ENCODE assay signal across 17 cellular contexts in the genomic region with DNA sequence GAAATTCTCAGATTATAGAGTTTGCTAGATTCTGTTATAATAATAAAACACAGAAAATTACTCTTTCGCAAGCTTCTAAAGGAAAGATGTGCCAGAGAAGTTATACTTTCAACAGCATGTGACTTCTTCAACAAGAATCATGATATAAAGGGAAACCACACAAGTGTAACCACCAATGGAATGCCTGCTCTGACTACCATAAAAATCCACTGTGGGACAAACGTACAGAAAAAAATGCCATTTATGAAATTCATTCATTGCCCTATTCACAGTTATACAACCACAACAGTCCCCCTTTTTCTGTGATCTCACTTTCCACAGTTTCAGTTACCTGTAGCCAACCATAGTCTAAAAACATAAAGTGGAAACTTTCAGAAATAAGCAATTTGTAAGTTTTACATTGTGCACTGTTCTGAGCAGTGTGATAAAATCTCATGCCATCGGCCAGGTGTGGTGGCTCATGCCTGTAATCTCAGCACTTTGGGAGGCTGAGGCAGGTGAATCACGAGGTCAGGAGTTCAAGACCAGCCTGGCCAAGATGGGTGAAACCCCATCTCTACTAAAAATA. TPM values are rescaled to one million over a fixed set of nuclear protein-coding genes. Genes with fewer than 3 reads are reported as not detected.
"Had no signal": no experiment of that assay in that cellular context is flagged by ENCODE, and none has a peak within 500 bp of the region (broad histone marks: within the 10 kb centered on the region; RNA-seq: fewer than 3 reads in every experiment).

No MANE protein-coding gene starts in this region.

- H2AFZ ChIP-seq: hepatocyte had no signal

- H3K27ac Mint-ChIP-seq: activated B cell treated with CpG ODN at 0.5 μM for 24 hours; nephron progenitor cell; T-helper 1 cell treated with Interleukin-12 subunit alpha and Interleukin-12 subunit beta and Interleukin-4 antibody, amounts not matched to agents 30 μg/mL and 1 μg/mL, for 36 hours had no signal

- H3K9me3 ChIP-seq: adrenal gland, ovary, thyroid gland, uterus had no signal

- H3K79me2 ChIP-seq: hepatocyte had no signal

- H3K4me3 Mint-ChIP-seq: activated B cell treated with CpG ODN at 0.5 μM for 24 hours; nephron progenitor cell; T-helper 1 cell treated with Interleukin-12 subunit alpha and Interleukin-12 subunit beta and Interleukin-4 antibody, amounts not matched to agents 30 μg/mL and 1 μg/mL, for 36 hours had no signal

- H3K9me3 Mint-ChIP-seq: activated B cell treated with CpG ODN at 0.5 μM for 24 hours; nephron progenitor cell; T-helper 1 cell treated with Interleukin-12 subunit alpha and Interleukin-12 subunit beta and Interleukin-4 antibody, amounts not matched to agents 30 μg/mL and 1 μg/mL, for 36 hours had no signal

- H3K4me1 ChIP-seq: adrenal gland, thyroid gland had no signal

- H3K4me2 ChIP-seq: hepatocyte had no signal

- H3K4me3 ChIP-seq: adrenal gland, coronary artery, hepatocyte, ovary, thyroid gland, uterus had no signal

- DNase-seq: activated B cell treated with CpG ODN at 0.5 μM for 24 hours; activated CD4-positive, alpha-beta T cell treated with anti-CD3 and anti-CD28 coated beads, Interleukin-2, amount 50 U/mL, for 1 hour; activated naive CD4-positive, alpha-beta T cell; adrenal gland; caudate nucleus; effector CD4-positive, alpha-beta T cell; mesendoderm; nephron progenitor cell; ovary; stimulated activated CD4-positive, alpha-beta T cell treated with anti-CD3 and anti-CD28 coated beads, Interleukin-4, amount 100 ng/mL, for 24 hours; thyroid gland; uterus had no signal

- H3K27me3 ChIP-seq: adrenal gland, hepatocyte, ovary, thyroid gland, uterus had no signal

- H3K27ac ChIP-seq: adrenal gland, coronary artery, hepatocyte, ovary, thyroid gland had no signal

- H3K36me3 ChIP-seq: adrenal gland, ovary, thyroid gland, uterus had no signal

- H3K4me1 Mint-ChIP-seq: activated B cell treated with CpG ODN at 0.5 μM for 24 hours had no signal

RNA-seq across cellular contexts. Expression of a gene that starts 3.2 kb away (rescaled TPM):
- total RNA-seq: activated B cell treated with CpG ODN at 0.5 μM for 24 hours, endothelial cell of umbilical vein, fibroblast of lung had no signal
- polyA plus RNA-seq: endothelial cell of umbilical vein, fibroblast of lung had no signal
